3 cellular contexts compared by ENCODE assay signal in the genomic region with DNA sequence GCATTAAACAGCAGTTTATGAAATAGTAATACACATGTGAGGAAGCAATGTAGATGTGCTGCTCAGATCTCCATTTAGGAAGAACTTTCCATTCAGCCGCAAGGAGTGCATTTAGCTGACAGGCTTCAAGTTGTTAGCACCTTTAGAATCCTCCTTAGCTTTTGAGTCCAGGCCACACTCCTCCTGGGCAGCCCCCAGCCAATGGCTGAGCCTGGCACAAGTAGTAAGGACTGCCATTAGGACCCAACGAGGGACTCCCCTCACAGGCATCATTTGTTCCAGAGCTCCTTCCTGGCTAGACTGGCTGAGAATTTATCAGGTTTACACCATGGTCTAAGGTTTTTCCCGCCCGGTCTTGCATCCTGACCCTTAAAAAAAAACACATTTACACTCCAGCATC.
TF ChIP-seq lines count a peak whose summit lies in the region.

No MANE protein-coding gene starts in this region.

TF ChIP-seq in GM23338, 12 proteins besides CTCF, POLR2A, EP300 and RAD21:
- TF ChIP-seq POLR2AphosphoS5 (IDR thresholded peaks at IDR 0.05; ENCODE audit: low read depth) (no peak), JUNB (IDR thresholded peaks at IDR 0.05; ENCODE audit: unreplicated experiment) (no peak)

TF ChIP-seq in GM12878, 131 proteins besides CTCF, POLR2A, EP300 and RAD21:
- TF ChIP-seq SMAD5 (IDR thresholded peaks at IDR 0.05; ENCODE audit: low read depth) (no peak), SPI1 (IDR thresholded peaks at IDR 0.05; ENCODE audit: borderline replicate concordance, insufficient read depth, low read depth, low read length) (no peak), EGR1 (IDR thresholded peaks at IDR 0.05; ENCODE audit: borderline replicate concordance in 1 of 2, low read depth in 2 of 2, low read length in 2 of 2) (no peak)

TF ChIP-seq in HepG2, 621 proteins besides CTCF, POLR2A, EP300 and RAD21:
- TF ChIP-seq IRF2 (CRISPR knock-in tag; IDR thresholded peaks at IDR 0.05) = no peak
- TF ChIP-seq, protein P1, sequence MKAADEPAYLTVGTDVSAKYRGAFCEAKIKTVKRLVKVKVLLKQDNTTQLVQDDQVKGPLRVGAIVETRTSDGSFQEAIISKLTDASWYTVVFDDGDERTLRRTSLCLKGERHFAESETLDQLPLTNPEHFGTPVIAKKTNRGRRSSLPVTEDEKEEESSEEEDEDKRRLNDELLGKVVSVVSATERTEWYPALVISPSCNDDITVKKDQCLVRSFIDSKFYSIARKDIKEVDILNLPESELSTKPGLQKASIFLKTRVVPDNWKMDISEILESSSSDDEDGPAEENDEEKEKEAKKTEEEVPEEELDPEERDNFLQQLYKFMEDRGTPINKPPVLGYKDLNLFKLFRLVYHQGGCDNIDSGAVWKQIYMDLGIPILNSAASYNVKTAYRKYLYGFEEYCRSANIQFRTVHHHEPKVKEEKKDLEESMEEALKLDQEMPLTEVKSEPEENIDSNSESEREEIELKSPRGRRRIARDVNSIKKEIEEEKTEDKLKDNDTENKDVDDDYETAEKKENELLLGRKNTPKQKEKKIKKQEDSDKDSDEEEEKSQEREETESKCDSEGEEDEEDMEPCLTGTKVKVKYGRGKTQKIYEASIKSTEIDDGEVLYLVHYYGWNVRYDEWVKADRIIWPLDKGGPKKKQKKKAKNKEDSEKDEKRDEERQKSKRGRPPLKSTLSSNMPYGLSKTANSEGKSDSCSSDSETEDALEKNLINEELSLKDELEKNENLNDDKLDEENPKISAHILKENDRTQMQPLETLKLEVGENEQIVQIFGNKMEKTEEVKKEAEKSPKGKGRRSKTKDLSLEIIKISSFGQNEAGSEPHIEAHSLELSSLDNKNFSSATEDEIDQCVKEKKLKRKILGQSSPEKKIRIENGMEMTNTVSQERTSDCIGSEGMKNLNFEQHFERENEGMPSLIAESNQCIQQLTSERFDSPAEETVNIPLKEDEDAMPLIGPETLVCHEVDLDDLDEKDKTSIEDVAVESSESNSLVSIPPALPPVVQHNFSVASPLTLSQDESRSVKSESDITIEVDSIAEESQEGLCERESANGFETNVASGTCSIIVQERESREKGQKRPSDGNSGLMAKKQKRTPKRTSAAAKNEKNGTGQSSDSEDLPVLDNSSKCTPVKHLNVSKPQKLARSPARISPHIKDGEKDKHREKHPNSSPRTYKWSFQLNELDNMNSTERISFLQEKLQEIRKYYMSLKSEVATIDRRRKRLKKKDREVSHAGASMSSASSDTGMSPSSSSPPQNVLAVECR (CRISPR knock-in tag; IDR thresholded peaks at IDR 0.05; ENCODE audit: borderline replicate concordance) = no peak
